In genomic region chr19:13150919-13151604, GRCh38 we compare ENCODE assay signal across 8 cellular contexts. TPM values are rescaled to one million over a fixed set of nuclear protein-coding genes. Genes with fewer than 3 reads are reported as not detected.
DNase-seq lines count a peak whose midpoint lies in the region; ATAC-seq, FAIRE-seq and TF ChIP-seq lines count a peak whose summit lies in the region.

No MANE protein-coding gene starts in this region.

- in situ Hi-C loops in astrocyte of the cerebellum (cut with HindIII; ENCODE audit: low sequenced_read_pairs), result no loop called here

- intact Hi-C loops in kidney (cut with DNase I), result no loop called here

- H3K4me1 ChIP-seq in kidney (ENCODE audit: control insufficient read depth in 1 of 2, insufficient read depth in 1 of 2, low read depth in 1 of 2, low read length in 2 of 2), result peaks cover 0 to 12% of the 10 kb centered on the region in 2 donors

- peak overlapping the region; percentile 98 to 100 for H3K27ac ChIP-seq in kidney (ENCODE audit: low read depth in 2 of 2, low read length in 2 of 2)

- TF ChIP-seq CTCF in NB4 (IDR thresholded peaks at IDR 0.05; ENCODE audit: low read depth, low read length), result no peak
- TF ChIP-seq CTCF in astrocyte of the cerebellum (IDR thresholded peaks at IDR 0.05; ENCODE audit: low read depth, low read length, missing control alignments), result no peak
- TF ChIP-seq CTCF in kidney (IDR thresholded peaks at IDR 0.05; ENCODE audit: borderline replicate concordance, extremely low read depth, insufficient read depth), result no peak

- DNase-seq in ELF-1 (ENCODE audit: low read depth, low spot score) (peak; percentile 31), NB4 (ENCODE audit: low read depth) (peak; percentile 46), astrocyte of the cerebellum (ENCODE audit: low read depth) (no peak), kidney (no peak)
- DNase-seq in stimulated activated CD8-positive, alpha-beta memory T cell treated with anti-CD3 and anti-CD28 coated beads, Interleukin-12 subunit alpha, Interleukin-12 subunit beta, amount 100 ng/mL, for 4 hours (ENCODE audit: low read depth), result peak; percentile 24

- no peaks in the 10 kb centered on the region for H3K9me3 ChIP-seq in kidney (ENCODE audit: control insufficient read depth in 1 of 2, low read length in 2 of 2)

- ATAC-seq in GM21423 (IDR thresholded peaks at IDR 0.05; ENCODE audit: unreplicated experiment) (no peak), GM19395 (IDR thresholded peaks at IDR 0.05; ENCODE audit: unreplicated experiment) (no peak), HG03039 (IDR thresholded peaks at IDR 0.05; ENCODE audit: unreplicated experiment) (no peak)

- peak overlapping the region; percentile 98 to 100 for H3K9ac ChIP-seq in kidney (ENCODE audit: low read length in 2 of 2)

- TF ChIP-seq POLR2A in NB4 (IDR thresholded peaks at IDR 0.05; ENCODE audit: extremely low read depth, insufficient read length), result no peak

- no peak for FAIRE-seq in kidney (lab: Jason Lieb, UNC)

- H3K36me3 ChIP-seq in kidney (ENCODE audit: control insufficient read depth in 1 of 2, insufficient read depth in 2 of 2, low read length in 2 of 2), result no peaks in the 10 kb centered on the region

- H3K4me3 ChIP-seq in NB4 (ENCODE audit: low read depth, low read length) (peak overlapping the region; percentile 92), astrocyte of the cerebellum (ENCODE audit: low read depth, low read length) (peak overlapping the region; percentile 95), kidney (ENCODE audit: low read length in 2 of 2) (peak overlapping the region; percentile 84 to 96)

RNA-seq across cellular contexts. Expression of gene IER2, which starts 0.9 kb away (rescaled TPM):
- total RNA-seq in kidney, result 73.9 TPM
- polyA plus RNA-seq in kidney (ENCODE audit: insufficient read depth, low read depth, low replicate concordance), result 96.7 TPM

RNA-seq across cellular contexts. Expression of gene STX10, which starts 0.9 kb away (rescaled TPM):
- 39.5 TPM for total RNA-seq in kidney
- polyA plus RNA-seq in kidney (ENCODE audit: insufficient read depth, low read depth, low replicate concordance), result 52.9 TPM

RNA-seq across cellular contexts. Expression of gene NACC1, which starts 33.0 kb away (rescaled TPM):
- 46.1 TPM for total RNA-seq in kidney
- 16.7 TPM for polyA plus RNA-seq in kidney (ENCODE audit: insufficient read depth, low read depth, low replicate concordance)

RNA-seq across cellular contexts. Expression of gene TRMT1, which starts 34.5 kb away (rescaled TPM):
- total RNA-seq in kidney, result 40.0 TPM
- polyA plus RNA-seq in kidney (ENCODE audit: insufficient read depth, low read depth, low replicate concordance), result 22.7 TPM

RNA-seq across cellular contexts. Expression of gene LYL1, which starts 48.4 kb away (rescaled TPM):
- 13.8 TPM for total RNA-seq in kidney
- 8.5 TPM for polyA plus RNA-seq in kidney (ENCODE audit: insufficient read depth, low read depth, low replicate concordance)

Comparison
In these comparisons a context has a peak if more than half of its experiments do, and no peak if none do; other contexts are left out.
1. DNase-seq: peak in ELF-1 (single experiment), NB4 (single experiment) and stimulated activated CD8-positive, alpha-beta memory T cell treated with anti-CD3 and anti-CD28 coated beads, Interleukin-12 subunit alpha, Interleukin-12 subunit beta, amount 100 ng/mL, for 4 hours (single experiment); none in astrocyte of the cerebellum (single experiment) and kidney (single experiment).
2. Peak in every context shown above with its lines, with median percentiles within 50 percentile points of each other: H3K4me3 ChIP-seq.